Comparison of ENCODE assay signal across 10 cellular contexts in genomic region chr11:128328955-128329551, GRCh38.
DNase-seq lines count a peak whose midpoint lies in the region; ATAC-seq and TF ChIP-seq lines count a peak whose summit lies in the region.
"Had no signal": no experiment of that assay in that cellular context is flagged by ENCODE, and none has a peak within 500 bp of the region (broad histone marks: within the 10 kb centered on the region; RNA-seq: fewer than 3 reads in every experiment).

No MANE protein-coding gene starts in this region.

- intact Hi-C loops in activated naive CD4-positive, alpha-beta T cell treated with anti-CD3 and anti-CD28 coated beads for 36 hours (cut with micrococcal nuclease), result loop anchor here (1.0 kb wide), 5 partner anchors 10 to 93 kb away; no protein-coding TSS in a partner anchor
- intact Hi-C loops in left ventricle myocardium superior (cut with micrococcal nuclease) (no loop called here), stomach (cut with DNase I; ENCODE audit: low total_unique reads) (no loop called here)

- H3K9me3 ChIP-seq in stomach, result no peaks in the 10 kb centered on the region

- no peak overlapping the region for H3K4me3 ChIP-seq in stomach
- no peak overlapping the region for H3K4me3 ChIP-seq in brain microvascular endothelial cell (ENCODE audit: low read depth, low read length)

- H3K4me1 Mint-ChIP-seq in activated naive CD4-positive, alpha-beta T cell treated with anti-CD3 and anti-CD28 coated beads for 36 hours (ENCODE audit: low read depth), result peaks cover 72% of the 10 kb centered on the region
- peaks cover 88% of the 10 kb centered on the region for H3K4me1 Mint-ChIP-seq in activated T-cell treated with anti-CD3 and anti-CD28 coated beads, Interleukin-2, amount 50 U/mL, for 72 hours (ENCODE audit: low read depth)

- WGBS in stomach, 5 donors, result 44 to 53% (median 50%) methylated on average over 9 of the region's 9 CpGs

- TF ChIP-seq CTCF in stomach (IDR thresholded peaks at IDR 0.05), result no peak
- no peak for TF ChIP-seq CTCF in foreskin keratinocyte (conservative IDR thresholded peaks at IDR 0.05)
- no peak for TF ChIP-seq CTCF in brain microvascular endothelial cell (IDR thresholded peaks at IDR 0.05; ENCODE audit: low read depth, low read length, missing control alignments)

- H3K27ac ChIP-seq in stomach (peak overlapping the region in 4 of 5 donors; percentile 2 to 39 (median 18)), foreskin keratinocyte (no peak overlapping the region), brain microvascular endothelial cell (no peak overlapping the region)

- H3K4me1 ChIP-seq in stomach, result no peaks in the 10 kb centered on the region
- no peaks in the 10 kb centered on the region for H3K4me1 ChIP-seq in foreskin keratinocyte

- H3K36me3 ChIP-seq in stomach, result no peaks in the 10 kb centered on the region
- no peaks in the 10 kb centered on the region for H3K36me3 ChIP-seq in brain microvascular endothelial cell (replicated peaks)

- H3K27ac Mint-ChIP-seq in activated naive CD4-positive, alpha-beta T cell treated with anti-CD3 and anti-CD28 coated beads for 36 hours, result peak overlapping the region; percentile 92
- H3K27ac Mint-ChIP-seq in activated T-cell treated with anti-CD3 and anti-CD28 coated beads, Interleukin-2, amount 50 U/mL, for 72 hours, result peak overlapping the region; percentile 91

- H3K27me3 Mint-ChIP-seq in activated naive CD4-positive, alpha-beta T cell treated with anti-CD3 and anti-CD28 coated beads for 36 hours (ENCODE audit: low read depth), result no peaks in the 10 kb centered on the region
- H3K27me3 Mint-ChIP-seq in activated T-cell treated with anti-CD3 and anti-CD28 coated beads, Interleukin-2, amount 50 U/mL, for 72 hours (ENCODE audit: low read depth), result no peaks in the 10 kb centered on the region

- peaks cover 2% of the 10 kb centered on the region for H3K36me3 Mint-ChIP-seq in activated naive CD4-positive, alpha-beta T cell treated with anti-CD3 and anti-CD28 coated beads for 36 hours (ENCODE audit: low read depth)
- H3K36me3 Mint-ChIP-seq in activated T-cell treated with anti-CD3 and anti-CD28 coated beads, Interleukin-2, amount 50 U/mL, for 72 hours (ENCODE audit: insufficient read depth in 2 of 2), result peaks cover 0 to 1% of the 10 kb centered on the region in 2 donors

- H3K27me3 ChIP-seq in stomach, result no peaks in the 10 kb centered on the region
- H3K27me3 ChIP-seq in foreskin keratinocyte, result peaks cover 3% of the 10 kb centered on the region
- H3K27me3 ChIP-seq in brain microvascular endothelial cell (replicated peaks), result no peaks in the 10 kb centered on the region

- DNase-seq in activated naive CD4-positive, alpha-beta T cell treated with anti-CD3 and anti-CD28 coated beads for 36 hours, result peak; percentile 85
- no peak for DNase-seq in activated naive CD4-positive, alpha-beta T cell (lab: John Stamatoyannopoulos, UW)
- peak; percentile 59 to 70 for DNase-seq in activated T-cell treated with anti-CD3 and anti-CD28 coated beads, Interleukin-2, amount 50 U/mL, for 72 hours
- no peak for DNase-seq in left ventricle myocardium superior
- DNase-seq in stomach, result no peak
- no peak for DNase-seq in foreskin keratinocyte
- no peak for DNase-seq in NOMO-1 treated with dmso at 0.1 percent for 144 hours (lab: John Stamatoyannopoulos, UW; ENCODE audit: unreplicated experiment)
- no peak for DNase-seq in brain microvascular endothelial cell
- DNase-seq: ACHN, NCI-H2227 treated with DMSO at 0.1 percent for 48 hours had no signal

- CTCF ChIA-PET in activated naive CD4-positive, alpha-beta T cell treated with anti-CD3 and anti-CD28 coated beads for 36 hours (lab: Charles Lee), result interaction anchor here (1.5 to 1.7 kb wide), 2 partner anchors 13 to 39 kb away, joined by 3 to 6 read pairs; no protein-coding TSS in a partner anchor

- H3K9me3 Mint-ChIP-seq in activated naive CD4-positive, alpha-beta T cell treated with anti-CD3 and anti-CD28 coated beads for 36 hours, result no peaks in the 10 kb centered on the region
- no peaks in the 10 kb centered on the region for H3K9me3 Mint-ChIP-seq in activated T-cell treated with anti-CD3 and anti-CD28 coated beads, Interleukin-2, amount 50 U/mL, for 72 hours

- ATAC-seq in activated T-cell treated with anti-CD3 and anti-CD28 coated beads, Interleukin-2, amount 50 U/mL, for 72 hours (replicated peaks in 1 of 2), result peak; percentile 4 to 36
- peak; percentile 83 for ATAC-seq in left ventricle myocardium superior
- ATAC-seq in foreskin keratinocyte, result no peak

- H3K4me3 Mint-ChIP-seq in activated naive CD4-positive, alpha-beta T cell treated with anti-CD3 and anti-CD28 coated beads for 36 hours, result peak overlapping the region; percentile 33
- H3K4me3 Mint-ChIP-seq in activated T-cell treated with anti-CD3 and anti-CD28 coated beads, Interleukin-2, amount 50 U/mL, for 72 hours, result peak overlapping the region; percentile 65 to 76

- no peak for TF ChIP-seq POLR2A in stomach (IDR thresholded peaks at IDR 0.05)

- TF ChIP-seq EP300 in stomach (IDR thresholded peaks at IDR 0.05), result no peak

- in situ Hi-C loops in brain microvascular endothelial cell (cut with HindIII; ENCODE audit: low pct_ligation_motif_present, low sequenced_read_pairs), result no loop called here

Comparison
In these comparisons a context has a peak if more than half of its experiments do, and no peak if none do; other contexts are left out.
1. DNase-seq: peak in activated naive CD4-positive, alpha-beta T cell treated with anti-CD3 and anti-CD28 coated beads for 36 hours (single experiment) and activated T-cell treated with anti-CD3 and anti-CD28 coated beads, Interleukin-2, amount 50 U/mL, for 72 hours (2 of 2); none in activated naive CD4-positive, alpha-beta T cell (0 of 4), left ventricle myocardium superior (single experiment), stomach (single experiment), foreskin keratinocyte (0 of 2), NOMO-1 treated with dmso at 0.1 percent for 144 hours (single experiment) and brain microvascular endothelial cell (single experiment).
2. H3K27ac ChIP-seq: peak in stomach (4 of 5); none in foreskin keratinocyte (single experiment) and brain microvascular endothelial cell (single experiment).